In the genomic region with DNA sequence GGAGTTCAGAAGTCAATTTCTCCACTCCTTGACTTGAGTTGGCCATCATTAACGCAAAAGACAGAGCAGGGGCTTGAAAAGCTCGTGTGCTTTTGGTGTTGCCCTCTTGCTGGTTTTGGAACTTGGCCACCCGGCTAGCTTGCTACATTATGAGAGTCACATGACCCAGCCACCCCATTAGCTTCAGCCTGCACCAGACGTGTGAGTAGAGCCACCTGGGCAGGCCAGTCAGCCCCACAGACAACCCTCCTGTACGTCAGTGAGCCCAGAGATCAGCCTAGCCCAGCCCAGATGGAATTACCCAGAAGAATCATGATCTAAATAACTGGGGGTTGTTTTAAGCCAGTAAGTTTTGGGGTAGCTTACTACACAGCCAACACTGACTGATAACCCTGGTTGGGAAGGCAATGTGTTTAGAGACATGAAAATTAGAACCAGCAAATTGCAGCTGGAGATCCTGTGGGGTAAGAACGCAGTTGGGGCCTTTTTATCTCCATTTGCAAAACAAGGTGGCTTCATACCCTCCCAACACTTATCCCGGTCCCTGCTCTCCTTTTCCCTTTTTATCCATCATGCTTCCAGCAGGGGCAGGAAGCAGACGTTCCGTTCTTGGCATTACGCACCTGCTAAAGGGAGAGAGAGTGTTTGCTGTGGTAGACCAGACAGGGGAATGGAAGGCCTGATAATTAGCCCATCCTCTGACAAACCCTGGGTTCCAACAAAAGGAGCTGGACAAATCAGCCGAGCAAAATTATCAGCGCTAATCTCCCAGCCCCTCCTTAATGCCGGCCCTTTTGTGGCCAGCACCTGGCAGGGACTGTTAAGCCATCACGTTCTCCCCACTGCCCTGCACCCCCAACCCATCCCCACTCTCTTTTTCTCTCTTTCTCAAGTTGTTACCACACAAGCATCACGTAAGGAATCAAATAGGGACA, we compare ENCODE assay signal across 1 cellular context.
TF ChIP-seq lines count a peak whose summit lies in the region.

No MANE protein-coding gene starts in this region.

TF ChIP-seq in GM23338, 12 proteins besides CTCF, POLR2A, EP300 and RAD21 (continued from another document):
- TF ChIP-seq, protein P1, sequence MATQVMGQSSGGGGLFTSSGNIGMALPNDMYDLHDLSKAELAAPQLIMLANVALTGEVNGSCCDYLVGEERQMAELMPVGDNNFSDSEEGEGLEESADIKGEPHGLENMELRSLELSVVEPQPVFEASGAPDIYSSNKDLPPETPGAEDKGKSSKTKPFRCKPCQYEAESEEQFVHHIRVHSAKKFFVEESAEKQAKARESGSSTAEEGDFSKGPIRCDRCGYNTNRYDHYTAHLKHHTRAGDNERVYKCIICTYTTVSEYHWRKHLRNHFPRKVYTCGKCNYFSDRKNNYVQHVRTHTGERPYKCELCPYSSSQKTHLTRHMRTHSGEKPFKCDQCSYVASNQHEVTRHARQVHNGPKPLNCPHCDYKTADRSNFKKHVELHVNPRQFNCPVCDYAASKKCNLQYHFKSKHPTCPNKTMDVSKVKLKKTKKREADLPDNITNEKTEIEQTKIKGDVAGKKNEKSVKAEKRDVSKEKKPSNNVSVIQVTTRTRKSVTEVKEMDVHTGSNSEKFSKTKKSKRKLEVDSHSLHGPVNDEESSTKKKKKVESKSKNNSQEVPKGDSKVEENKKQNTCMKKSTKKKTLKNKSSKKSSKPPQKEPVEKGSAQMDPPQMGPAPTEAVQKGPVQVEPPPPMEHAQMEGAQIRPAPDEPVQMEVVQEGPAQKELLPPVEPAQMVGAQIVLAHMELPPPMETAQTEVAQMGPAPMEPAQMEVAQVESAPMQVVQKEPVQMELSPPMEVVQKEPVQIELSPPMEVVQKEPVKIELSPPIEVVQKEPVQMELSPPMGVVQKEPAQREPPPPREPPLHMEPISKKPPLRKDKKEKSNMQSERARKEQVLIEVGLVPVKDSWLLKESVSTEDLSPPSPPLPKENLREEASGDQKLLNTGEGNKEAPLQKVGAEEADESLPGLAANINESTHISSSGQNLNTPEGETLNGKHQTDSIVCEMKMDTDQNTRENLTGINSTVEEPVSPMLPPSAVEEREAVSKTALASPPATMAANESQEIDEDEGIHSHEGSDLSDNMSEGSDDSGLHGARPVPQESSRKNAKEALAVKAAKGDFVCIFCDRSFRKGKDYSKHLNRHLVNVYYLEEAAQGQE (IDR thresholded peaks at IDR 0.05; ENCODE audit: unreplicated experiment) = no peak
- TF ChIP-seq, protein P2, sequence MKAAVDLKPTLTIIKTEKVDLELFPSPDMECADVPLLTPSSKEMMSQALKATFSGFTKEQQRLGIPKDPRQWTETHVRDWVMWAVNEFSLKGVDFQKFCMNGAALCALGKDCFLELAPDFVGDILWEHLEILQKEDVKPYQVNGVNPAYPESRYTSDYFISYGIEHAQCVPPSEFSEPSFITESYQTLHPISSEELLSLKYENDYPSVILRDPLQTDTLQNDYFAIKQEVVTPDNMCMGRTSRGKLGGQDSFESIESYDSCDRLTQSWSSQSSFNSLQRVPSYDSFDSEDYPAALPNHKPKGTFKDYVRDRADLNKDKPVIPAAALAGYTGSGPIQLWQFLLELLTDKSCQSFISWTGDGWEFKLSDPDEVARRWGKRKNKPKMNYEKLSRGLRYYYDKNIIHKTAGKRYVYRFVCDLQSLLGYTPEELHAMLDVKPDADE (IDR thresholded peaks at IDR 0.05) = no peak
- TF ChIP-seq, protein P3, sequence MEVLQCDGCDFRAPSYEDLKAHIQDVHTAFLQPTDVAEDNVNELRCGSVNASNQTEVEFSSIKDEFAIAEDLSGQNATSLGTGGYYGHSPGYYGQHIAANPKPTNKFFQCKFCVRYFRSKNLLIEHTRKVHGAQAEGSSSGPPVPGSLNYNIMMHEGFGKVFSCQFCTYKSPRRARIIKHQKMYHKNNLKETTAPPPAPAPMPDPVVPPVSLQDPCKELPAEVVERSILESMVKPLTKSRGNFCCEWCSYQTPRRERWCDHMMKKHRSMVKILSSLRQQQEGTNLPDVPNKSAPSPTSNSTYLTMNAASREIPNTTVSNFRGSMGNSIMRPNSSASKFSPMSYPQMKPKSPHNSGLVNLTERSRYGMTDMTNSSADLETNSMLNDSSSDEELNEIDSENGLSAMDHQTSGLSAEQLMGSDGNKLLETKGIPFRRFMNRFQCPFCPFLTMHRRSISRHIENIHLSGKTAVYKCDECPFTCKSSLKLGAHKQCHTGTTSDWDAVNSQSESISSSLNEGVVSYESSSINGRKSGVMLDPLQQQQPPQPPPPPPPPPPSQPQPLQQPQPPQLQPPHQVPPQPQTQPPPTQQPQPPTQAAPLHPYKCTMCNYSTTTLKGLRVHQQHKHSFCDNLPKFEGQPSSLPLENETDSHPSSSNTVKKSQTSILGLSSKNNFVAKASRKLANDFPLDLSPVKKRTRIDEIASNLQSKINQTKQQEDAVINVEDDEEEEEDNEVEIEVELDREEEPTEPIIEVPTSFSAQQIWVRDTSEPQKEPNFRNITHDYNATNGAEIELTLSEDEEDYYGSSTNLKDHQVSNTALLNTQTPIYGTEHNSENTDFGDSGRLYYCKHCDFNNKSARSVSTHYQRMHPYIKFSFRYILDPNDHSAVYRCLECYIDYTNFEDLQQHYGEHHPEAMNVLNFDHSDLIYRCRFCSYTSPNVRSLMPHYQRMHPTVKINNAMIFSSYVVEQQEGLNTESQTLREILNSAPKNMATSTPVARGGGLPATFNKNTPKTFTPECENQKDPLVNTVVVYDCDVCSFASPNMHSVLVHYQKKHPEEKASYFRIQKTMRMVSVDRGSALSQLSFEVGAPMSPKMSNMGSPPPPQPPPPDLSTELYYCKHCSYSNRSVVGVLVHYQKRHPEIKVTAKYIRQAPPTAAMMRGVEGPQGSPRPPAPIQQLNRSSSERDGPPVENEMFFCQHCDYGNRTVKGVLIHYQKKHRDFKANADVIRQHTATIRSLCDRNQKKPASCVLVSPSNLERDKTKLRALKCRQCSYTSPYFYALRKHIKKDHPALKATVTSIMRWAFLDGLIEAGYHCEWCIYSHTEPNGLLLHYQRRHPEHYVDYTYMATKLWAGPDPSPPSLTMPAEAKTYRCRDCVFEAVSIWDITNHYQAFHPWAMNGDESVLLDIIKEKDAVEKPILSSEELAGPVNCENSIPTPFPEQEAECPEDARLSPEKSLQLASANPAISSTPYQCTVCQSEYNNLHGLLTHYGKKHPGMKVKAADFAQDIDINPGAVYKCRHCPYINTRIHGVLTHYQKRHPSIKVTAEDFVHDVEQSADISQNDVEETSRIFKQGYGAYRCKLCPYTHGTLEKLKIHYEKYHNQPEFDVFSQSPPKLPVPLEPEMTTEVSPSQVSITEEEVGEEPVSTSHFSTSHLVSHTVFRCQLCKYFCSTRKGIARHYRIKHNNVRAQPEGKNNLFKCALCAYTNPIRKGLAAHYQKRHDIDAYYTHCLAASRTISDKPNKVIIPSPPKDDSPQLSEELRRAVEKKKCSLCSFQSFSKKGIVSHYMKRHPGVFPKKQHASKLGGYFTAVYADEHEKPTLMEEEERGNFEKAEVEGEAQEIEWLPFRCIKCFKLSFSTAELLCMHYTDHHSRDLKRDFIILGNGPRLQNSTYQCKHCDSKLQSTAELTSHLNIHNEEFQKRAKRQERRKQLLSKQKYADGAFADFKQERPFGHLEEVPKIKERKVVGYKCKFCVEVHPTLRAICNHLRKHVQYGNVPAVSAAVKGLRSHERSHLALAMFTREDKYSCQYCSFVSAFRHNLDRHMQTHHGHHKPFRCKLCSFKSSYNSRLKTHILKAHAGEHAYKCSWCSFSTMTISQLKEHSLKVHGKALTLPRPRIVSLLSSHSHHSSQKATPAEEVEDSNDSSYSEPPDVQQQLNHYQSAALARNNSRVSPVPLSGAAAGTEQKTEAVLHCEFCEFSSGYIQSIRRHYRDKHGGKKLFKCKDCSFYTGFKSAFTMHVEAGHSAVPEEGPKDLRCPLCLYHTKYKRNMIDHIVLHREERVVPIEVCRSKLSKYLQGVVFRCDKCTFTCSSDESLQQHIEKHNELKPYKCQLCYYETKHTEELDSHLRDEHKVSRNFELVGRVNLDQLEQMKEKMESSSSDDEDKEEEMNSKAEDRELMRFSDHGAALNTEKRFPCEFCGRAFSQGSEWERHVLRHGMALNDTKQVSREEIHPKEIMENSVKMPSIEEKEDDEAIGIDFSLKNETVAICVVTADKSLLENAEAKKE (CRISPR knock-in tag; IDR thresholded peaks at IDR 0.05) = no peak
- no peak for TF ChIP-seq ZNF331 (CRISPR knock-in tag; IDR thresholded peaks at IDR 0.05; ENCODE audit: low read depth)
- TF ChIP-seq JUNB (IDR thresholded peaks at IDR 0.05; ENCODE audit: unreplicated experiment) = no peak
- TF ChIP-seq NANOG (IDR thresholded peaks at IDR 0.05; ENCODE audit: borderline replicate concordance) = no peak
- TF ChIP-seq EZH2phosphoT487 (IDR thresholded peaks at IDR 0.05; ENCODE audit: unreplicated experiment) = no peak
- no peak for TF ChIP-seq STAT1 (IDR thresholded peaks at IDR 0.05; ENCODE audit: unreplicated experiment)
- TF ChIP-seq ZNF114 (CRISPR knock-in tag; IDR thresholded peaks at IDR 0.05) = no peak
